In genomic region chr3:42489116-42489936, GRCh38 we compare ENCODE assay signal across 15 cellular contexts. TPM values are rescaled to one million over a fixed set of nuclear protein-coding genes. Genes with fewer than 3 reads are reported as not detected.
A peak's percentile ranks its signal among the peaks of the same experiment; 100 is the strongest.
DNase-seq lines count a peak whose midpoint lies in the region; FAIRE-seq and TF ChIP-seq lines count a peak whose summit lies in the region.
"Had no signal": no experiment of that assay in that cellular context is flagged by ENCODE, and none has a peak within 500 bp of the region (broad histone marks: within the 10 kb centered on the region; RNA-seq: fewer than 3 reads in every experiment).

No MANE protein-coding gene starts in this region.

- no peaks in the 10 kb centered on the region for H3K79me2 ChIP-seq in OCI-LY7 (ENCODE audit: insufficient read depth, low read depth, low read length)

- H3K9me3 Mint-ChIP-seq in activated naive CD4-positive, alpha-beta T cell treated with anti-CD3 and anti-CD28 coated beads for 36 hours: no peaks in the 10 kb centered on the region
- H3K9me3 Mint-ChIP-seq: activated T-cell treated with anti-CD3 and anti-CD28 coated beads, Interleukin-2, amount 50 U/mL, for 24 hours; CD8-positive, alpha-beta memory T cell; stimulated activated naive CD8-positive, alpha-beta T cell treated with anti-CD3 and anti-CD28 coated beads, Interleukin-15, amount 100 ng/mL, for 72 hours had no signal

- no TSS peak for BruUV-seq in OCI-LY7 (replicated peaks; lab: Mats Ljungman, UMichigan)

- H3K27ac Mint-ChIP-seq in activated naive CD4-positive, alpha-beta T cell treated with anti-CD3 and anti-CD28 coated beads for 36 hours: no peak overlapping the region
- H3K27ac Mint-ChIP-seq: activated T-cell treated with anti-CD3 and anti-CD28 coated beads, Interleukin-2, amount 50 U/mL, for 24 hours; stimulated activated naive CD8-positive, alpha-beta T cell treated with anti-CD3 and anti-CD28 coated beads, Interleukin-15, amount 100 ng/mL, for 72 hours had no signal

- TF ChIP-seq CTCF in OCI-LY7 (conservative IDR thresholded peaks at IDR 0.05; ENCODE audit: low read length): no peak

- no peak overlapping the region for H3K4me3 ChIP-seq in OCI-LY7 (ENCODE audit: low read depth, low read length, poor library complexity, severe bottlenecking)
- H3K4me3 ChIP-seq in skin epidermis: no peak overlapping the region
- H3K4me3 ChIP-seq: psoas muscle had no signal

- no peak for TF ChIP-seq POLR2A in GM12891 (IDR thresholded peaks at IDR 0.05; ENCODE audit: low read depth, low read length)

- no peaks in the 10 kb centered on the region for H4K20me1 ChIP-seq in OCI-LY7 (ENCODE audit: insufficient read depth, low read length)

- H2AFZ ChIP-seq in OCI-LY7 (ENCODE audit: low read length): no peak overlapping the region; the same call in 1 of the 2 replicates

- CTCF ChIA-PET in OCI-LY7 (lab: Charles Lee; ENCODE audit: unreplicated experiment): interaction anchor here (0.7 kb wide), 1 partner anchor 14 kb away, joined by 3 read pairs; no protein-coding TSS in a partner anchor
- CTCF ChIA-PET in activated naive CD4-positive, alpha-beta T cell treated with anti-CD3 and anti-CD28 coated beads for 36 hours (lab: Charles Lee): no interaction called here

- no peak for DNase-seq in GM12891 (ENCODE audit: insufficient read length, low spot score)
- DNase-seq in OCI-LY7 (ENCODE audit: low spot score): no peak
- no peak for DNase-seq in epithelial cell of prostate (ENCODE audit: low read depth, low spot score)
- DNase-seq in activated T-cell treated with anti-CD3 and anti-CD28 coated beads, Interleukin-2, amount 50 U/mL, for 1 hour: no peak
- no peak for DNase-seq in SHP77 treated with DMSO at 0.1 percent for 48 hours (lab: John Stamatoyannopoulos, UW)
- no peak for DNase-seq in activated naive CD4-positive, alpha-beta T cell treated with anti-CD3 and anti-CD28 coated beads for 36 hours
- DNase-seq in NCI-H510A treated with DMSO at 0.1 percent for 48 hours (lab: John Stamatoyannopoulos, UW): no peak
- DNase-seq: activated T-cell treated with anti-CD3 and anti-CD28 coated beads, Interleukin-2, amount 50 U/mL, for 24 hours; CD8-positive, alpha-beta memory T cell; NCI-H526; psoas muscle; stimulated activated CD4-positive, alpha-beta T cell treated with anti-CD3 and anti-CD28 coated beads, Interleukin-4, amount 100 ng/mL, for 4 hours; stimulated activated naive CD8-positive, alpha-beta T cell treated with anti-CD3 and anti-CD28 coated beads, Interleukin-15, amount 100 ng/mL, for 72 hours had no signal

- peak; percentile 20 for FAIRE-seq in GM12891 (lab: Jason Lieb, UNC)
- FAIRE-seq: TTC549 had no signal

- H3K4me3 Mint-ChIP-seq in activated naive CD4-positive, alpha-beta T cell treated with anti-CD3 and anti-CD28 coated beads for 36 hours: no peak overlapping the region
- H3K4me3 Mint-ChIP-seq: activated T-cell treated with anti-CD3 and anti-CD28 coated beads, Interleukin-2, amount 50 U/mL, for 24 hours; CD8-positive, alpha-beta memory T cell; stimulated activated naive CD8-positive, alpha-beta T cell treated with anti-CD3 and anti-CD28 coated beads, Interleukin-15, amount 100 ng/mL, for 72 hours had no signal

- POLR2A ChIA-PET in OCI-LY7 (lab: Charles Lee): interaction anchor here (1.5 kb wide), 1 partner anchor 13 kb away, joined by 3 read pairs; no protein-coding TSS in a partner anchor

- H3K9me3 ChIP-seq in OCI-LY7 (ENCODE audit: low read length): no peaks in the 10 kb centered on the region
- H3K9me3 ChIP-seq: psoas muscle had no signal

- H3K4me2 ChIP-seq in OCI-LY7 (ENCODE audit: low read length): peak overlapping the region; percentile 71

- peaks cover 46% of the 10 kb centered on the region for H3K4me1 ChIP-seq in OCI-LY7 (ENCODE audit: insufficient read depth, low read length, poor library complexity, severe bottlenecking)

- no peaks in the 10 kb centered on the region for H3K36me3 Mint-ChIP-seq in activated naive CD4-positive, alpha-beta T cell treated with anti-CD3 and anti-CD28 coated beads for 36 hours (ENCODE audit: low read depth)
- H3K36me3 Mint-ChIP-seq: CD8-positive, alpha-beta memory T cell had no signal

- no peaks in the 10 kb centered on the region for H3K27me3 Mint-ChIP-seq in activated naive CD4-positive, alpha-beta T cell treated with anti-CD3 and anti-CD28 coated beads for 36 hours (ENCODE audit: low read depth)
- H3K27me3 Mint-ChIP-seq: activated T-cell treated with anti-CD3 and anti-CD28 coated beads, Interleukin-2, amount 50 U/mL, for 24 hours had no signal

- H3K27ac ChIP-seq in OCI-LY7 (ENCODE audit: low read depth, low read length, poor library complexity, severe bottlenecking): peak overlapping the region; percentile 68
- peak overlapping the region; percentile 52 for H3K27ac ChIP-seq in epithelial cell of prostate
- peak overlapping the region in 13 of 21 experiments; percentile 8 to 77 (median 56) for H3K27ac ChIP-seq in skin epidermis
- H3K27ac ChIP-seq: psoas muscle had no signal

- H3K36me3 ChIP-seq in OCI-LY7 (ENCODE audit: insufficient read depth, low read length): no peaks in the 10 kb centered on the region

- H3K4me1 Mint-ChIP-seq in activated naive CD4-positive, alpha-beta T cell treated with anti-CD3 and anti-CD28 coated beads for 36 hours (ENCODE audit: low read depth): no peaks in the 10 kb centered on the region
- H3K4me1 Mint-ChIP-seq: CD8-positive, alpha-beta memory T cell; stimulated activated naive CD8-positive, alpha-beta T cell treated with anti-CD3 and anti-CD28 coated beads, Interleukin-15, amount 100 ng/mL, for 72 hours had no signal

- H3K9me2 ChIP-seq in OCI-LY7 (ENCODE audit: insufficient read depth, low read length): no peaks in the 10 kb centered on the region

- intact Hi-C loops in OCI-LY7 (cut with micrococcal nuclease; ENCODE audit: unreplicated experiment): no loop called here
- intact Hi-C loops in activated naive CD4-positive, alpha-beta T cell treated with anti-CD3 and anti-CD28 coated beads for 36 hours (cut with micrococcal nuclease): no loop called here

TF ChIP-seq in GM12891, 5 proteins besides CTCF, POLR2A, EP300 and RAD21:
- TF ChIP-seq POU2F2 (IDR thresholded peaks at IDR 0.05; ENCODE audit: low read depth, low read length) (no peak), POLR2AphosphoS5 (IDR thresholded peaks at IDR 0.05; ENCODE audit: low read depth, low read length) (no peak), SPI1 (IDR thresholded peaks at IDR 0.05; ENCODE audit: low read depth, low read length) (no peak), PAX5 (IDR thresholded peaks at IDR 0.05; ENCODE audit: insufficient read depth, low read length, severe bottlenecking) (no peak), TAF1 (IDR thresholded peaks at IDR 0.05; ENCODE audit: low read depth, low read length) (no peak)
TF ChIP-seq in GM12891: peak in this region for 0.

RNA-seq across cellular contexts. Expression of gene VIPR1, which starts 13.1 kb away (rescaled TPM):
- polyA plus RNA-seq in GM12891 (2012; ENCODE audit: low read depth, missing spikeins): not detected
- total RNA-seq in OCI-LY7 (2014; rRNA removed; shearing (Covaris generic)): 0.21 TPM in 1 of 2 replicates, not detected in the other
- total RNA-seq in OCI-LY7 (2022): not detected in 2 replicates
- 1 to 10 TPM; 6.3 to 8.4 TPM for total RNA-seq in activated naive CD4-positive, alpha-beta T cell treated with anti-CD3 and anti-CD28 coated beads for 36 hours

Comparison
In these comparisons a context has a peak if more than half of its experiments do, and no peak if none do; other contexts are left out.
1. RNA of gene VIPR1, which starts 13.1 kb away (total RNA-seq): 6.3 to 8.4 TPM in activated naive CD4-positive, alpha-beta T cell treated with anti-CD3 and anti-CD28 coated beads for 36 hours; 0.21 TPM in OCI-LY7; every median in the first group is over 4 times any median in the second.
2. Peak in every context shown above with its lines, with median percentiles within 50 percentile points of each other: H3K27ac ChIP-seq.